8 cellular contexts compared by ENCODE assay signal in the genomic region with DNA sequence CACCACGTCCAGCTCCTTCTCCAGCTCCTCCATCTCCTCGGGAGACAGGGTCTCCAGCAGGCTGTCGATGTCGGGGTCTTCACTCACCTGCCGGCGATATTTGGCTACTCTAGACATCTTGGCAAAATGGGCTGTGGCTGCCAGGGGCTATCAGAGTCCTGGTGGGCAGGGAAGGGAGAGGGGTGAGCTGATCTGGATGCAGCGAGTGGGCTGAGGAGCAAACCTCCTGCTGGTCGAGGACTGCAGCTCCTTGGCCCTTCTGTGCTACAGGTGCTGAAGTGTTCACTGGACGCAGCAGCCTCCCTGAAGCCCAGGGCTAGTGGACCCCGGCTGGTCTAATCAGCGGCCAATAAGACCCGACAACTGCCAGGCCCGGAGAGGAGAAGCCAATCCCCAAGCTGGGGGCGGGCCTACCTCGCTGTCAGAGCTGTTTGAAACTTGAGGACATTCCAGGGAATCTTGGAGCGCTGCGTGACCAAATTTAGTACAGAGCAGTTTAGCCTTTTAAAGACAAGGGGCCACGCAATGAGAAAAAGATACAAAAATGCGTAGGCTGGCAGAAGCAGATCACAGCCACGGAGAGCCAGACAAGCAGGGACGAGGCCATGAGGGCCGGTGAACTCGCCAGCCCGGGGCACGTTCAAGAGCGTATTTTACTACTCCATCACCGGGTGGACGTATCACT. TPM values are rescaled to one million over a fixed set of nuclear protein-coding genes. Genes with fewer than 3 reads are reported as not detected.
A peak's percentile ranks its signal among the peaks of the same experiment; 100 is the strongest.
DNase-seq lines count a peak whose midpoint lies in the region; ATAC-seq and TF ChIP-seq lines count a peak whose summit lies in the region.

LMOD1 (minus strand) TSS at position 325 of the 685 bp plus-strand sequence; CDS start at position 117, 208 bp downstream.

- H3K9me3 Mint-ChIP-seq in osteocyte (ENCODE audit: unreplicated experiment) = no peaks in the 10 kb centered on the region

- H3K27me3 Mint-ChIP-seq in osteocyte (ENCODE audit: unreplicated experiment) = no peaks in the 10 kb centered on the region

- in situ Hi-C loops in astrocyte of the cerebellum (cut with HindIII; ENCODE audit: low sequenced_read_pairs) = no loop called here

- peak; percentile 39 for DNase-seq in COLO829 (ENCODE audit: low spot score)
- DNase-seq in NCI-H1105 treated with DMSO at 0.1 percent for 48 hours (lab: John Stamatoyannopoulos, UW) = peak; percentile 54
- DNase-seq in astrocyte of the cerebellum (ENCODE audit: low read depth) = peak; percentile 70
- peak; percentile 94 for DNase-seq in right atrium auricular region (ENCODE audit: low spot score)
- peak; percentile 92 for DNase-seq in osteocyte (ENCODE audit: extremely low spot score, unreplicated experiment)
- no peak for DNase-seq in NCI-H1694 (lab: John Stamatoyannopoulos, UW)
- no peak for DNase-seq in GM10266 (ENCODE audit: extremely low spot score)

- H3K9me3 ChIP-seq in right atrium auricular region = no peaks in the 10 kb centered on the region

- H3K27ac ChIP-seq in right atrium auricular region = peak within 1 kb of the TSS; percentile 68 to 75

- H3K4me3 Mint-ChIP-seq in osteocyte (ENCODE audit: unreplicated experiment) = peak within 1 kb of the TSS; percentile 85

- peaks cover 0 to 7% of the 10 kb centered on the region in 2 donors for H3K4me1 ChIP-seq in right atrium auricular region

- ATAC-seq in HG02973 (IDR thresholded peaks at IDR 0.05; ENCODE audit: unreplicated experiment) = no peak

- peaks cover 70% of the 10 kb centered on the region for H3K4me1 Mint-ChIP-seq in osteocyte (ENCODE audit: unreplicated experiment)

- no peak for TF ChIP-seq CTCF in astrocyte of the cerebellum (IDR thresholded peaks at IDR 0.05; ENCODE audit: low read depth, low read length, missing control alignments)
- no peak for TF ChIP-seq CTCF in right atrium auricular region (IDR thresholded peaks at IDR 0.05)
- TF ChIP-seq CTCF in osteocyte (IDR thresholded peaks at IDR 0.05) = no peak
- no peak for TF ChIP-seq CTCF in GM10266 (IDR thresholded peaks at IDR 0.05; ENCODE audit: control insufficient read depth, insufficient read depth, low read depth, missing control alignments)

- peaks cover 7% of the 10 kb centered on the region for H3K36me3 ChIP-seq in right atrium auricular region

- H3K27me3 ChIP-seq in right atrium auricular region = no peaks in the 10 kb centered on the region

- H3K27ac Mint-ChIP-seq in osteocyte (ENCODE audit: unreplicated experiment) = peak within 1 kb of the TSS; percentile 87

- peak within 1 kb of the TSS; percentile 32 for H3K4me3 ChIP-seq in astrocyte of the cerebellum (ENCODE audit: low read depth, low read length)
- H3K4me3 ChIP-seq in right atrium auricular region = peak within 1 kb of the TSS; percentile 48 to 61

- H3K36me3 Mint-ChIP-seq in osteocyte (ENCODE audit: unreplicated experiment) = no peaks in the 10 kb centered on the region

RNA-seq across cellular contexts. Expression of gene LMOD1, which starts in this region (rescaled TPM):
- total RNA-seq in right atrium auricular region (10 to 100 TPM; 31.4 to 42.2 TPM), osteocyte (15.1 and 15.9 TPM in 2 replicates)

Comparison
In these comparisons a context has a peak if more than half of its experiments do, and no peak if none do; other contexts are left out.
1. DNase-seq: peak in COLO829 (single experiment), NCI-H1105 treated with DMSO at 0.1 percent for 48 hours (single experiment), astrocyte of the cerebellum (single experiment), right atrium auricular region (single experiment) and osteocyte (single experiment); none in NCI-H1694 (single experiment) and GM10266 (single experiment).